Comparison of ENCODE assay signal across 12 cellular contexts in genomic region chr20:34956751-34957472, GRCh38. TPM values are rescaled to one million over a fixed set of nuclear protein-coding genes. Genes with fewer than 3 reads are reported as not detected.
A peak's percentile ranks its signal among the peaks of the same experiment; 100 is the strongest.
DNase-seq lines count a peak whose midpoint lies in the region; ATAC-seq and TF ChIP-seq lines count a peak whose summit lies in the region.
"Had no signal": no experiment of that assay in that cellular context is flagged by ENCODE, and none has a peak within 500 bp of the region (broad histone marks: within the 10 kb centered on the region; RNA-seq: fewer than 3 reads in every experiment).

No MANE protein-coding gene starts in this region.

- H3K79me2 ChIP-seq in KMS-11 (ENCODE audit: insufficient read depth, low read depth), result no peaks in the 10 kb centered on the region; the same call in 1 of the 2 replicates
- H3K79me2 ChIP-seq in osteoblast (ENCODE audit: insufficient read depth, low read length), result peaks cover 27% of the 10 kb centered on the region

- H3K9ac ChIP-seq in KMS-11, result no peak overlapping the region
- H3K9ac ChIP-seq in endodermal cell (ENCODE audit: extremely low read depth, low read length, poor library complexity, severe bottlenecking), result no peak overlapping the region

- H3K4me3 Mint-ChIP-seq in CD8-positive, alpha-beta T cell, result peak overlapping the region; percentile 26
- H3K4me3 Mint-ChIP-seq in endodermal cell, result no peak overlapping the region
- no peak overlapping the region for H3K4me3 Mint-ChIP-seq in Calu3 (ENCODE audit: low read depth, unreplicated experiment)

- no peak overlapping the region for H3K4me3 ChIP-seq in CD8-positive, alpha-beta T cell (ENCODE audit: low read depth, low read length)
- H3K4me3 ChIP-seq in KMS-11 (IDR thresholded peaks at IDR 0.05; ENCODE audit: insufficient read depth, low read depth, low read length) (no peak overlapping the region), endodermal cell (ENCODE audit: low read length) (no peak overlapping the region), osteoblast (ENCODE audit: insufficient read depth, low read length) (no peak overlapping the region)

- H3K27me3 ChIP-seq in CD8-positive, alpha-beta T cell (ENCODE audit: insufficient read depth, low read length), result no peaks in the 10 kb centered on the region
- H3K27me3 ChIP-seq in KMS-11 (ENCODE audit: insufficient read depth, low read depth) (no peaks in the 10 kb centered on the region), endodermal cell (ENCODE audit: control insufficient read depth, insufficient read depth, low read length, poor library complexity, severe bottlenecking) (no peaks in the 10 kb centered on the region), osteoblast (ENCODE audit: insufficient read depth, low read length) (no peaks in the 10 kb centered on the region)
- H3K27me3 ChIP-seq: BLaER1 treated with 17β-estradiol and CSF1 and Interleukin-3, amounts not matched to agents 10 nM and 100 nM; transverse colon had no signal

- no peaks in the 10 kb centered on the region for H3K9me3 ChIP-seq in CD8-positive, alpha-beta T cell (ENCODE audit: low read length)
- H3K9me3 ChIP-seq in endodermal cell (ENCODE audit: control insufficient read depth, low read length), result no peaks in the 10 kb centered on the region
- H3K9me3 ChIP-seq in osteoblast (ENCODE audit: low read depth, low read length), result no peaks in the 10 kb centered on the region
- H3K9me3 ChIP-seq: BLaER1 treated with 17β-estradiol and CSF1 and Interleukin-3, amounts not matched to agents 10 nM and 100 nM; transverse colon had no signal

- H3K36me3 ChIP-seq in CD8-positive, alpha-beta T cell (ENCODE audit: insufficient read depth, low read length), result no peaks in the 10 kb centered on the region
- H3K36me3 ChIP-seq in KMS-11 (ENCODE audit: insufficient read depth) (no peaks in the 10 kb centered on the region), endodermal cell (ENCODE audit: control insufficient read depth, insufficient read depth, low read length) (no peaks in the 10 kb centered on the region), osteoblast (ENCODE audit: insufficient read depth, low read length) (no peaks in the 10 kb centered on the region)
- H3K36me3 ChIP-seq: transverse colon had no signal

- H3K27me3 Mint-ChIP-seq in CD8-positive, alpha-beta T cell (ENCODE audit: low read depth), result no peaks in the 10 kb centered on the region
- H3K27me3 Mint-ChIP-seq in endodermal cell (ENCODE audit: insufficient read depth), result no peaks in the 10 kb centered on the region
- H3K27me3 Mint-ChIP-seq in Calu3 (ENCODE audit: unreplicated experiment), result no peaks in the 10 kb centered on the region

- WGBS in endodermal cell (ENCODE audit: insufficient coverage in 1 of 2, insufficient read length in 1 of 2), 2 experiments, result 87 to 93% methylated on average over 21 of the region's 21 CpGs

- no TSS peak for BruUV-seq in Calu3 (replicated peaks; lab: Mats Ljungman, UMichigan)

- intact Hi-C loops in CD8-positive, alpha-beta T cell (cut with DNase I, micrococcal nuclease), result loop anchor here (1.0 to 5.0 kb wide), 4 partner anchors 123 to 655 kb away; partner anchors contain the start of genes AHCY (in 1 of the 2), ITCH (in 1 of the 2) and TRPC4AP (in 1 of the 2)
- intact Hi-C loops in Calu3 (cut with micrococcal nuclease; ENCODE audit: unreplicated experiment), result loop anchor here (1.0 kb wide), 1 partner anchor 83 kb away; no protein-coding TSS in a partner anchor

- no peaks in the 10 kb centered on the region for H3K9me3 Mint-ChIP-seq in CD8-positive, alpha-beta T cell
- H3K9me3 Mint-ChIP-seq in endodermal cell (peaks cover 2% of the 10 kb centered on the region), Calu3 (ENCODE audit: low read depth, unreplicated experiment) (no peaks in the 10 kb centered on the region)

- H2AFZ ChIP-seq in KMS-11 (ENCODE audit: low read depth), result peak overlapping the region; percentile 88; the same call in 1 of the 2 replicates
- peak overlapping the region; percentile 97 for H2AFZ ChIP-seq in osteoblast (ENCODE audit: low read length)

- peaks cover 7% of the 10 kb centered on the region for H3K36me3 Mint-ChIP-seq in CD8-positive, alpha-beta T cell
- no peaks in the 10 kb centered on the region for H3K36me3 Mint-ChIP-seq in endodermal cell (ENCODE audit: low read depth)
- H3K36me3 Mint-ChIP-seq in Calu3 (ENCODE audit: insufficient read depth, unreplicated experiment), result peaks cover 16% of the 10 kb centered on the region

- H4K20me1 ChIP-seq in KMS-11 (ENCODE audit: insufficient read depth) (no peaks in the 10 kb centered on the region), osteoblast (ENCODE audit: insufficient read depth, low read length) (no peaks in the 10 kb centered on the region)

- no peak for ATAC-seq in CD8-positive, alpha-beta T cell
- ATAC-seq in HG02981 (IDR thresholded peaks at IDR 0.05; ENCODE audit: unreplicated experiment), result no peak

- no peak for TF ChIP-seq CTCF in CD8-positive, alpha-beta T cell (IDR thresholded peaks at IDR 0.05)
- no peak for TF ChIP-seq CTCF in KMS-11 (conservative IDR thresholded peaks at IDR 0.05; ENCODE audit: low read depth, low read length)
- no peak for TF ChIP-seq CTCF in endodermal cell (conservative IDR thresholded peaks at IDR 0.05)
- no peak for TF ChIP-seq CTCF in osteoblast (IDR thresholded peaks at IDR 0.05; ENCODE audit: extremely low read depth, low read depth, low read length)
- TF ChIP-seq CTCF in Calu3 (IDR thresholded peaks at IDR 0.05; ENCODE audit: unreplicated experiment), result no peak

- H3K4me1 ChIP-seq in CD8-positive, alpha-beta T cell (ENCODE audit: insufficient read depth, low read length), result peaks cover 12% of the 10 kb centered on the region
- H3K4me1 ChIP-seq in KMS-11 (ENCODE audit: low read depth, poor library complexity, severe bottlenecking), result peaks cover 14% of the 10 kb centered on the region
- H3K4me1 ChIP-seq in endodermal cell (ENCODE audit: control insufficient read depth, insufficient read depth, low read length), result peaks cover 4% of the 10 kb centered on the region
- peaks cover 17% of the 10 kb centered on the region for H3K4me1 ChIP-seq in osteoblast (ENCODE audit: insufficient read depth, low read length)

- POLR2A ChIA-PET in CD8-positive, alpha-beta T cell (lab: Charles Lee), result interaction anchor here (0.6 to 1.1 kb wide), 2 partner anchors 149 to 254 kb away, joined by 3 read pairs; no protein-coding TSS in a partner anchor

- no peak overlapping the region for H3K27ac Mint-ChIP-seq in CD8-positive, alpha-beta T cell
- H3K27ac Mint-ChIP-seq in endodermal cell, result peak overlapping the region; percentile 98
- H3K27ac Mint-ChIP-seq in Calu3 (ENCODE audit: unreplicated experiment), result no peak overlapping the region

- H3K27ac ChIP-seq in CD8-positive, alpha-beta T cell (ENCODE audit: low read depth, low read length), result no peak overlapping the region
- H3K27ac ChIP-seq in KMS-11, result no peak overlapping the region
- H3K27ac ChIP-seq in endodermal cell (ENCODE audit: low read depth, low read length), result peak overlapping the region; percentile 70
- no peak overlapping the region for H3K27ac ChIP-seq in osteoblast (ENCODE audit: low read depth, low read length)

- H3K4me1 Mint-ChIP-seq in CD8-positive, alpha-beta T cell (ENCODE audit: low read depth), result peaks cover 34% of the 10 kb centered on the region
- H3K4me1 Mint-ChIP-seq in endodermal cell (peaks cover 33% of the 10 kb centered on the region), Calu3 (ENCODE audit: low read depth, unreplicated experiment) (peaks cover 21% of the 10 kb centered on the region)

- CTCF ChIA-PET in CD8-positive, alpha-beta T cell (lab: Charles Lee), result interaction anchor here (0.6 to 2.4 kb wide), 3 partner anchors 57 to 124 kb away, joined by 3 to 15 read pairs (median 5); partner anchors contain the start of gene GGT7
- CTCF ChIA-PET in Calu3 (lab: Charles Lee), result interaction anchor here (0.6 to 4.8 kb wide), 5 partner anchors 12 to 145 kb away, joined by 3 to 107 read pairs (median 4); partner anchors contain the start of genes ACSS2 and GGT7

- H3K4me2 ChIP-seq in KMS-11, result no peak overlapping the region
- H3K4me2 ChIP-seq in osteoblast (ENCODE audit: insufficient read depth, low read length), result no peak overlapping the region

- no peak for DNase-seq in CD8-positive, alpha-beta T cell
- DNase-seq in endodermal cell (no peak), osteoblast (ENCODE audit: insufficient read length, low spot score, missing footprints) (no peak), Calu3 (no peak)
- DNase-seq in activated CD4-positive, CD25-positive, alpha-beta regulatory T cell (lab: John Stamatoyannopoulos, UW), result no peak
- DNase-seq: dermis blood vessel endothelial cell, KG1, mammary epithelial cell, transverse colon had no signal

RNA-seq across cellular contexts. Expression of gene MYH7B, which starts 1.2 kb away (rescaled TPM):
- total RNA-seq in CD8-positive, alpha-beta T cell, result under 1 TPM; 0.19 to 0.54 TPM
- under 1 TPM; 0.37 to 0.49 TPM for total RNA-seq in endodermal cell
- 0.78 TPM for polyA plus RNA-seq in endodermal cell (2013, experiment 1 of 2)
- polyA plus RNA-seq in endodermal cell (2013, experiment 2 of 2), result 0.62 TPM
- total RNA-seq in osteoblast, result 0.29 and 0.36 TPM in 2 replicates
- 0.52 and 0.73 TPM in 2 replicates for total RNA-seq in Calu3 (2022)

RNA-seq across cellular contexts. Expression of gene GSS, which starts 1.3 kb away (rescaled TPM):
- total RNA-seq in CD8-positive, alpha-beta T cell, result 10 to 100 TPM; 23.6 to 24.3 TPM
- 10 to 100 TPM; 60.8 to 71.3 TPM for total RNA-seq in endodermal cell
- 43.8 TPM for polyA plus RNA-seq in endodermal cell (2013, experiment 1 of 2)
- polyA plus RNA-seq in endodermal cell (2013, experiment 2 of 2), result 41.5 TPM
- total RNA-seq in osteoblast, result 54.6 and 58.3 TPM in 2 replicates
- total RNA-seq in Calu3 (2022), result 110 and 116 TPM in 2 replicates
